In the genomic region with DNA sequence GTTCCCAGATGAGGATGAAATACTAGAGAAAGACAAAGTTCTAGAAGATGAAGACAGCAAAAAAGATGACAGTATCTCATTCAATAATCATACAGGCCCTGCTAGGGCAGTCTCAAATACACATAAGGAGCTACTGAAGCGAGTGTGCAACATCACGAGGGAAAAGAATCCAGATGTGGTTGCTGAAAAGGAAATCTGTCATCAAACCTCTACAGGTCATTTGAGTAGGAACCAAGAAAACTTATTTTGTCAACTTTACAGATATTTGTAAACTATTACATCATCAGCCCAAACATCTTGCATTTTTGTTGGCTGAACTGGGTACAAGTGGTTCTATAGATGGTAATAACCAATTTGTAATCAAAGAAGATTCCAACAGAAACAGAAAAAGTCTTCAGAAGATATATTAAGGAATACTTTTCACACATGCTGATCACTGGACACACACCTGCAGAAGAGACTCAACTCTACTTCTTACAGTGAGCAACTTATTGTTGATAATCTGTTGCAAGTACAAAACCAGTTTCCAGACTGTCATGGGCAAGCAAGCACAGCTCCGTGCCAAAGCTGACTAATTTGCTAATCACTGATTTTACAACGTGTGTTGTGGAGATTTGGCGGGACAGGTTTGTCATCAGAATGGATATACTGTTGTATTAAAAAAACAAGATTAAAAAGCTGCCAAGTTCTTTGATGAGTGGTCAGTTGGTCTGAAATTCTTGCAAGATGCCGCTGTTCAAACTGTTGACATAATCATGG, we compare ENCODE assay signal across 1 cellular context.
TF ChIP-seq lines count a peak whose summit lies in the region.

No MANE protein-coding gene starts in this region.

TF ChIP-seq in HepG2, 621 proteins besides CTCF, POLR2A, EP300 and RAD21:
- TF ChIP-seq NFE2L1 (CRISPR knock-in tag; IDR thresholded peaks at IDR 0.05; ENCODE audit: borderline replicate concordance) (no peak), MAZ (IDR thresholded peaks at IDR 0.05; ENCODE audit: borderline replicate concordance, low read depth, low read length) (no peak), MAZ (CRISPR knock-in tag; IDR thresholded peaks at IDR 0.05; ENCODE audit: low read depth) (no peak), ARNT (IDR thresholded peaks at IDR 0.05) (no peak), PCBP2 (optimal IDR thresholded peaks at IDR 0.05; ENCODE audit: low read depth, low read length, poor library complexity, severe bottlenecking) (no peak), SOX13 (IDR thresholded peaks at IDR 0.05) (no peak), SOX13 (CRISPR knock-in tag; conservative IDR thresholded peaks at IDR 0.05 in 1 of 2, IDR thresholded peaks at IDR 0.05 in 1 of 2) (no peak), GLI4 (CRISPR knock-in tag; IDR thresholded peaks at IDR 0.05; ENCODE audit: borderline replicate concordance) (no peak)
- TF ChIP-seq, protein P1, sequence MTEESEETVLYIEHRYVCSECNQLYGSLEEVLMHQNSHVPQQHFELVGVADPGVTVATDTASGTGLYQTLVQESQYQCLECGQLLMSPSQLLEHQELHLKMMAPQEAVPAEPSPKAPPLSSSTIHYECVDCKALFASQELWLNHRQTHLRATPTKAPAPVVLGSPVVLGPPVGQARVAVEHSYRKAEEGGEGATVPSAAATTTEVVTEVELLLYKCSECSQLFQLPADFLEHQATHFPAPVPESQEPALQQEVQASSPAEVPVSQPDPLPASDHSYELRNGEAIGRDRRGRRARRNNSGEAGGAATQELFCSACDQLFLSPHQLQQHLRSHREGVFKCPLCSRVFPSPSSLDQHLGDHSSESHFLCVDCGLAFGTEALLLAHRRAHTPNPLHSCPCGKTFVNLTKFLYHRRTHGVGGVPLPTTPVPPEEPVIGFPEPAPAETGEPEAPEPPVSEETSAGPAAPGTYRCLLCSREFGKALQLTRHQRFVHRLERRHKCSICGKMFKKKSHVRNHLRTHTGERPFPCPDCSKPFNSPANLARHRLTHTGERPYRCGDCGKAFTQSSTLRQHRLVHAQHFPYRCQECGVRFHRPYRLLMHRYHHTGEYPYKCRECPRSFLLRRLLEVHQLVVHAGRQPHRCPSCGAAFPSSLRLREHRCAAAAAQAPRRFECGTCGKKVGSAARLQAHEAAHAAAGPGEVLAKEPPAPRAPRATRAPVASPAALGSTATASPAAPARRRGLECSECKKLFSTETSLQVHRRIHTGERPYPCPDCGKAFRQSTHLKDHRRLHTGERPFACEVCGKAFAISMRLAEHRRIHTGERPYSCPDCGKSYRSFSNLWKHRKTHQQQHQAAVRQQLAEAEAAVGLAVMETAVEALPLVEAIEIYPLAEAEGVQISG (CRISPR knock-in tag; IDR thresholded peaks at IDR 0.05), result no peak
- TF ChIP-seq, protein P2, sequence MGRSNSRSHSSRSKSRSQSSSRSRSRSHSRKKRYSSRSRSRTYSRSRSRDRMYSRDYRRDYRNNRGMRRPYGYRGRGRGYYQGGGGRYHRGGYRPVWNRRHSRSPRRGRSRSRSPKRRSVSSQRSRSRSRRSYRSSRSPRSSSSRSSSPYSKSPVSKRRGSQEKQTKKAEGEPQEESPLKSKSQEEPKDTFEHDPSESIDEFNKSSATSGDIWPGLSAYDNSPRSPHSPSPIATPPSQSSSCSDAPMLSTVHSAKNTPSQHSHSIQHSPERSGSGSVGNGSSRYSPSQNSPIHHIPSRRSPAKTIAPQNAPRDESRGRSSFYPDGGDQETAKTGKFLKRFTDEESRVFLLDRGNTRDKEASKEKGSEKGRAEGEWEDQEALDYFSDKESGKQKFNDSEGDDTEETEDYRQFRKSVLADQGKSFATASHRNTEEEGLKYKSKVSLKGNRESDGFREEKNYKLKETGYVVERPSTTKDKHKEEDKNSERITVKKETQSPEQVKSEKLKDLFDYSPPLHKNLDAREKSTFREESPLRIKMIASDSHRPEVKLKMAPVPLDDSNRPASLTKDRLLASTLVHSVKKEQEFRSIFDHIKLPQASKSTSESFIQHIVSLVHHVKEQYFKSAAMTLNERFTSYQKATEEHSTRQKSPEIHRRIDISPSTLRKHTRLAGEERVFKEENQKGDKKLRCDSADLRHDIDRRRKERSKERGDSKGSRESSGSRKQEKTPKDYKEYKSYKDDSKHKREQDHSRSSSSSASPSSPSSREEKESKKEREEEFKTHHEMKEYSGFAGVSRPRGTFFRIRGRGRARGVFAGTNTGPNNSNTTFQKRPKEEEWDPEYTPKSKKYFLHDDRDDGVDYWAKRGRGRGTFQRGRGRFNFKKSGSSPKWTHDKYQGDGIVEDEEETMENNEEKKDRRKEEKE (IDR thresholded peaks at IDR 0.05), result no peak
- TF ChIP-seq, protein P3, sequence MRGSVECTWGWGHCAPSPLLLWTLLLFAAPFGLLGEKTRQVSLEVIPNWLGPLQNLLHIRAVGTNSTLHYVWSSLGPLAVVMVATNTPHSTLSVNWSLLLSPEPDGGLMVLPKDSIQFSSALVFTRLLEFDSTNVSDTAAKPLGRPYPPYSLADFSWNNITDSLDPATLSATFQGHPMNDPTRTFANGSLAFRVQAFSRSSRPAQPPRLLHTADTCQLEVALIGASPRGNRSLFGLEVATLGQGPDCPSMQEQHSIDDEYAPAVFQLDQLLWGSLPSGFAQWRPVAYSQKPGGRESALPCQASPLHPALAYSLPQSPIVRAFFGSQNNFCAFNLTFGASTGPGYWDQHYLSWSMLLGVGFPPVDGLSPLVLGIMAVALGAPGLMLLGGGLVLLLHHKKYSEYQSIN (CRISPR knock-in tag; IDR thresholded peaks at IDR 0.05; ENCODE audit: borderline replicate concordance), result no peak
- TF ChIP-seq, protein P4, sequence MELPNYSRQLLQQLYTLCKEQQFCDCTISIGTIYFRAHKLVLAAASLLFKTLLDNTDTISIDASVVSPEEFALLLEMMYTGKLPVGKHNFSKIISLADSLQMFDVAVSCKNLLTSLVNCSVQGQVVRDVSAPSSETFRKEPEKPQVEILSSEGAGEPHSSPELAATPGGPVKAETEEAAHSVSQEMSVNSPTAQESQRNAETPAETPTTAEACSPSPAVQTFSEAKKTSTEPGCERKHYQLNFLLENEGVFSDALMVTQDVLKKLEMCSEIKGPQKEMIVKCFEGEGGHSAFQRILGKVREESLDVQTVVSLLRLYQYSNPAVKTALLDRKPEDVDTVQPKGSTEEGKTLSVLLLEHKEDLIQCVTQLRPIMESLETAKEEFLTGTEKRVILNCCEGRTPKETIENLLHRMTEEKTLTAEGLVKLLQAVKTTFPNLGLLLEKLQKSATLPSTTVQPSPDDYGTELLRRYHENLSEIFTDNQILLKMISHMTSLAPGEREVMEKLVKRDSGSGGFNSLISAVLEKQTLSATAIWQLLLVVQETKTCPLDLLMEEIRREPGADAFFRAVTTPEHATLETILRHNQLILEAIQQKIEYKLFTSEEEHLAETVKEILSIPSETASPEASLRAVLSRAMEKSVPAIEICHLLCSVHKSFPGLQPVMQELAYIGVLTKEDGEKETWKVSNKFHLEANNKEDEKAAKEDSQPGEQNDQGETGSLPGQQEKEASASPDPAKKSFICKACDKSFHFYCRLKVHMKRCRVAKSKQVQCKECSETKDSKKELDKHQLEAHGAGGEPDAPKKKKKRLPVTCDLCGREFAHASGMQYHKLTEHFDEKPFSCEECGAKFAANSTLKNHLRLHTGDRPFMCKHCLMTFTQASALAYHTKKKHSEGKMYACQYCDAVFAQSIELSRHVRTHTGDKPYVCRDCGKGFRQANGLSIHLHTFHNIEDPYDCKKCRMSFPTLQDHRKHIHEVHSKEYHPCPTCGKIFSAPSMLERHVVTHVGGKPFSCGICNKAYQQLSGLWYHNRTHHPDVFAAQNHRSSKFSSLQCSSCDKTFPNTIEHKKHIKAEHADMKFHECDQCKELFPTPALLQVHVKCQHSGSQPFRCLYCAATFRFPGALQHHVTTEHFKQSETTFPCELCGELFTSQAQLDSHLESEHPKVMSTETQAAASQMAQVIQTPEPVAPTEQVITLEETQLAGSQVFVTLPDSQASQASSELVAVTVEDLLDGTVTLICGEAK (IDR thresholded peaks at IDR 0.05), result no peak
- TF ChIP-seq, protein P4 (CRISPR knock-in tag; IDR thresholded peaks at IDR 0.05), result no peak
